In the genomic region with DNA sequence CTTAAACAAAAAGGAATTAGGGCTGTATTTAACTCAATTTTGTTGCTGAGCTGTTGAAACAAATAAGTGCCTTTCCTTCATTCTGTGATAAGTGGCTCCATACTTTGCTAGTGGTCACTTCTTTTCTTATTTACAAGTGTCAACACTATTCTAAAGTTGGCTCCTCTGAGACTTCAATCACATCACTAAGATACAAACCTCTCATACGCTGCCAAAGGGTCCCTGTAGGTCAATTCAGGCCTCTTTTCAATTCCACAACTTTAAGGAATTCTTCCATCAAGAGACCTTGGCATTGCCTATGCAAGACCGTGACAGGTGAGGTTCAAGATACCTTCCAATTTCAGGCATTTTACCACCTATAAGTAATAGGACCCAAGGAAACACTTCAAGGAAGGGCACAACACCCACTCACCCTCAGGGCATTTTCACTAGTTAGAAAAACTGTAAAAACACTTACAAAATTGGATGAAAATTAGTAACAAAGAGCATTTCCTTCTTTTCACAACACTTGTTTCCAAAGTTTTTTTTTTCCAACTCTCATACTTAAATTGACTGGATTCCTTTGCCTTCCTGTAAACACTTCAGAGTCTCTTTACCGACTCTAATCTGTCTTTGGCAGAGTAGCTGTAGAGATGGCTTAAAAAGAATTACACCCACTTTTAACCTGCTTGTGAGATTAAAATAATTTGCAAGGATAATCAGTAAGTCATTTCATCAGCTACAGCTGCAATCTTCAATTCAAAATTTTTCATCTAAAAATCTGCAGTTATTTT, we compare ENCODE assay signal across 15 cellular contexts. TPM values are rescaled to one million over a fixed set of nuclear protein-coding genes. Genes with fewer than 3 reads are reported as not detected.
DNase-seq lines count a peak whose midpoint lies in the region; ATAC-seq and TF ChIP-seq lines count a peak whose summit lies in the region.
"Had no signal": no experiment of that assay in that cellular context is flagged by ENCODE, and none has a peak within 500 bp of the region (broad histone marks: within the 10 kb centered on the region; RNA-seq: fewer than 3 reads in every experiment).

No MANE protein-coding gene starts in this region.

- no peaks in the 10 kb centered on the region for H3K27me3 ChIP-seq in left lung

- intact Hi-C loops in left lung (cut with DNase I) = no loop called here

- H3K36me3 ChIP-seq in SK-N-MC (ENCODE audit: insufficient read depth, low read length) (peaks cover 54% of the 10 kb centered on the region), left lung (peaks cover 0 to 12% of the 10 kb centered on the region in 2 donors)

- H3K4me3 Mint-ChIP-seq in stimulated activated naive CD8-positive, alpha-beta T cell treated with anti-CD3 and anti-CD28 coated beads, Interleukin-15, Interleukin-2, amounts not matched to agents 100 ng/mL and 50 ng/mL, for 24 hours = no peak overlapping the region
- H3K4me3 Mint-ChIP-seq in stimulated activated naive CD8-positive, alpha-beta T cell treated with anti-CD3 and anti-CD28 coated beads, Interleukin-15, amount 100 ng/mL, for 72 hours = no peak overlapping the region
- H3K4me3 Mint-ChIP-seq: B cell had no signal

- DNase-seq in stimulated activated naive CD8-positive, alpha-beta T cell treated with anti-CD3 and anti-CD28 coated beads, Interleukin-15, amount 100 ng/mL, for 72 hours = no peak
- DNase-seq in SK-N-MC (ENCODE audit: low read depth, low spot score) (no peak), left lung (no peak), NCI-H2029 treated with DMSO at 0.1 percent for 48 hours (lab: John Stamatoyannopoulos, UW) (no peak), NCI-H2029 (lab: John Stamatoyannopoulos, UW) (no peak), NCI-H526 (lab: John Stamatoyannopoulos, UW) (no peak)
- no peak for DNase-seq in activated effector memory CD4-positive, alpha-beta T cell treated with Interleukin-2 at 50 U/mL for 16 hours
- DNase-seq: DND-41; NCI-H1436; NCI-H446 treated with DMSO at 0.1 percent for 48 hours; stimulated activated CD4-positive, alpha-beta T cell treated with anti-CD3 and anti-CD28 coated beads, Interleukin-15, amount 100 ng/mL, for 24 hours had no signal

- H3K27me3 Mint-ChIP-seq in stimulated activated naive CD8-positive, alpha-beta T cell treated with anti-CD3 and anti-CD28 coated beads, Interleukin-15, Interleukin-2, amounts not matched to agents 100 ng/mL and 50 ng/mL, for 24 hours = no peaks in the 10 kb centered on the region
- H3K27me3 Mint-ChIP-seq in stimulated activated naive CD8-positive, alpha-beta T cell treated with anti-CD3 and anti-CD28 coated beads, Interleukin-15, amount 100 ng/mL, for 72 hours = no peaks in the 10 kb centered on the region
- H3K27me3 Mint-ChIP-seq: B cell had no signal

- H3K4me1 Mint-ChIP-seq in stimulated activated naive CD8-positive, alpha-beta T cell treated with anti-CD3 and anti-CD28 coated beads, Interleukin-15, Interleukin-2, amounts not matched to agents 100 ng/mL and 50 ng/mL, for 24 hours (ENCODE audit: low read depth) = peaks cover 4% of the 10 kb centered on the region
- peaks cover 18% of the 10 kb centered on the region for H3K4me1 Mint-ChIP-seq in stimulated activated naive CD8-positive, alpha-beta T cell treated with anti-CD3 and anti-CD28 coated beads, Interleukin-15, amount 100 ng/mL, for 72 hours

- no peak overlapping the region for H3K9ac ChIP-seq in SK-N-MC (ENCODE audit: insufficient read length)

- no peaks in the 10 kb centered on the region for H3K9me3 ChIP-seq in SK-N-MC (ENCODE audit: low read depth, low read length)
- H3K9me3 ChIP-seq in left lung = no peaks in the 10 kb centered on the region

- no peak for TF ChIP-seq CTCF in left lung (IDR thresholded peaks at IDR 0.05)

- H3K27ac ChIP-seq in SK-N-MC (peak overlapping the region; percentile 59), left lung (peak overlapping the region in 1 of 2 donors; percentile 49)
- H3K27ac ChIP-seq: VCaP had no signal

- H3K27ac Mint-ChIP-seq in stimulated activated naive CD8-positive, alpha-beta T cell treated with anti-CD3 and anti-CD28 coated beads, Interleukin-15, Interleukin-2, amounts not matched to agents 100 ng/mL and 50 ng/mL, for 24 hours = peak overlapping the region; percentile 55
- H3K27ac Mint-ChIP-seq in stimulated activated naive CD8-positive, alpha-beta T cell treated with anti-CD3 and anti-CD28 coated beads, Interleukin-15, amount 100 ng/mL, for 72 hours = peak overlapping the region in 1 of 2 donors; percentile 54
- H3K27ac Mint-ChIP-seq: B cell had no signal

- peaks cover 0 to 3% of the 10 kb centered on the region in 2 donors for H3K4me1 ChIP-seq in left lung

- H3K36me3 Mint-ChIP-seq in stimulated activated naive CD8-positive, alpha-beta T cell treated with anti-CD3 and anti-CD28 coated beads, Interleukin-15, Interleukin-2, amounts not matched to agents 100 ng/mL and 50 ng/mL, for 24 hours (ENCODE audit: low read depth) = peaks cover 49% of the 10 kb centered on the region

- H3K9me3 Mint-ChIP-seq in stimulated activated naive CD8-positive, alpha-beta T cell treated with anti-CD3 and anti-CD28 coated beads, Interleukin-15, Interleukin-2, amounts not matched to agents 100 ng/mL and 50 ng/mL, for 24 hours = peaks cover 1% of the 10 kb centered on the region
- H3K9me3 Mint-ChIP-seq in stimulated activated naive CD8-positive, alpha-beta T cell treated with anti-CD3 and anti-CD28 coated beads, Interleukin-15, amount 100 ng/mL, for 72 hours = peaks cover 0 to 4% of the 10 kb centered on the region in 2 donors

- no peak for ATAC-seq in stimulated activated naive CD8-positive, alpha-beta T cell treated with anti-CD3 and anti-CD28 coated beads, Interleukin-15, amount 100 ng/mL, for 72 hours
- ATAC-seq in left lung = peak; percentile 84
- ATAC-seq: left lobe of liver had no signal

- no peak overlapping the region for H3K4me3 ChIP-seq in SK-N-MC
- H3K4me3 ChIP-seq in left lung = no peak overlapping the region

RNA-seq across cellular contexts. Expression of a gene that starts 24.5 kb away (rescaled TPM):
- total RNA-seq in left lung = 100 to 1,000 TPM; 130 to 174 TPM
